21 cellular contexts compared by ENCODE assay signal in the genomic region with DNA sequence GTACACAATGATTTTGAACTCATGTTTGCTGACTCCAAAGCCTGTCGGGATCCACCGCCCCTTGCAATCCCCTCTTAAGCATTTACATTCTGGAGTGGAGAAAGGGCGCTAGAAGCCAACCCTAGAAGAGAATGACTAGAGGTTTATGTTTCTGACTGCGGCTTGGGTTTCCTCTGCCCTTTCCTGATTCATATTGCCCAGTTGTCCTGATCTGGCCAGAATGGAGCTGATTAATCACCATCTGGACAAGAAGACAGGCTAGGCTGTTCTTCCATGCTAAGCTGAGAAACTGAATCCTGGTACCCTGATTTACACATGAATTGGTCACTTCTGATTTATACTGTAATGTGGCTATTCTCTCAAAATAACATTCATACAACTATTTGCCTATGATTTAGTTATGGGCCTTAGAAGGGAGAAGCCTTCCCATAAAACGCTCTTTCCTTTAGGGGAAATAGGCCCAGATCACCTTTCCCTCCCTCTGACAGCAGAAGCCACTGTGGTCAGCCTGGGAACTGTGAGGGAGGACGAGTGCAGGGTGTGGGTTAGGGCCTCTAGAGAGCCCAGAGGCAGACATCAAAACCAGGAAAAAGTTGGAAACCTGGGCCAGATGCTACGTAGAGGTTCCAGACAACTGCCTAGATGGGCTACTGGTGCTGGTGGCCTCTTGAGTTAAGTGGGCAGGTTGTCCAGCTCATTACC.
DNase-seq lines count a peak whose midpoint lies in the region; ATAC-seq and TF ChIP-seq lines count a peak whose summit lies in the region.
"Had no signal": no experiment of that assay in that cellular context is flagged by ENCODE, and none has a peak within 500 bp of the region (broad histone marks: within the 10 kb centered on the region; RNA-seq: fewer than 3 reads in every experiment).

No MANE protein-coding gene starts in this region.

- peak overlapping the region; percentile 86 to 98 (median 96); a peak in 21 of 22 replicates for H3K27ac ChIP-seq in BLaER1 treated with 17β-estradiol and CSF1 and Interleukin-3, amounts not matched to agents 10 nM and 100 nM
- H3K27ac ChIP-seq in GM23248: no peak overlapping the region
- no peak overlapping the region for H3K27ac ChIP-seq in smooth muscle cell (ENCODE audit: low read depth)
- H3K27ac ChIP-seq in heart left ventricle: no peak overlapping the region
- H3K27ac ChIP-seq: brain microvascular endothelial cell, colonic mucosa, hepatocyte, RWPE1, transverse colon had no signal

- H3K4me1 Mint-ChIP-seq in WTC11 (peaks cover 18% of the 10 kb centered on the region), nephron progenitor cell (peaks cover 32% of the 10 kb centered on the region)
- H3K4me1 Mint-ChIP-seq: neural crest cell had no signal

- ATAC-seq in WTC11 (peak; percentile 55), GM18519 (IDR thresholded peaks at IDR 0.05; ENCODE audit: low FRiP score, unreplicated experiment) (no peak), heart left ventricle (no peak)

- in situ Hi-C loops in GM23248 (cut with MboI): no loop called here

- H3K27me3 Mint-ChIP-seq in WTC11 (ENCODE audit: low read depth) (no peaks in the 10 kb centered on the region), nephron progenitor cell (ENCODE audit: low read depth, poor library complexity) (peaks cover 3% of the 10 kb centered on the region)

- H3K9ac ChIP-seq in BLaER1 treated with 17β-estradiol and CSF1 and Interleukin-3, amounts not matched to agents 10 nM and 100 nM: peak overlapping the region; percentile 12 to 85 (median 80); a peak in 20 of 22 replicates
- no peak overlapping the region for H3K9ac ChIP-seq in GM23248
- no peak overlapping the region for H3K9ac ChIP-seq in smooth muscle cell (ENCODE audit: low read depth)

- peaks cover 10% of the 10 kb centered on the region; the same call in 1 of the 2 replicates for H3K36me3 Mint-ChIP-seq in WTC11
- peaks cover 10% of the 10 kb centered on the region for H3K36me3 Mint-ChIP-seq in nephron progenitor cell (ENCODE audit: low read depth)

- DNase-seq in GM23248 (peak; percentile 11), WTC11 (ENCODE audit: low spot score) (no peak), nephron progenitor cell (no peak), smooth muscle cell (lab: John Stamatoyannopoulos, UW; ENCODE audit: unreplicated experiment) (no peak), COLO829 (ENCODE audit: low spot score) (no peak), heart left ventricle (no peak)
- DNase-seq: activated CD8-positive, alpha-beta memory T cell treated with anti-CD3 and anti-CD28 coated beads, Interleukin-2, amount 50 U/mL, for 4 hours; activated effector memory CD4-positive, alpha-beta T cell treated with anti-CD3 and anti-CD28 coated beads, Interleukin-2, amount 50 U/mL, for 16 hours; brain microvascular endothelial cell; colonic mucosa; HCEC 1CT; NCI-H2107; NCI-H524; stimulated activated naive CD4-positive, alpha-beta T cell treated with Interleukin-2 at 50 U/mL for 16 hours; transverse colon had no signal

- POLR2A ChIA-PET in WTC11 (lab: Charles Lee): no interaction called here

- H3K27me3 ChIP-seq in BLaER1 treated with 17β-estradiol and CSF1 and Interleukin-3, amounts not matched to agents 10 nM and 100 nM: no peaks in the 10 kb centered on the region
- H3K27me3 ChIP-seq in GM23248 (replicated peaks; ENCODE audit: insufficient read depth) (no peaks in the 10 kb centered on the region), smooth muscle cell (ENCODE audit: low read depth) (peaks cover 3% of the 10 kb centered on the region), heart left ventricle (no peaks in the 10 kb centered on the region)
- H3K27me3 ChIP-seq: brain microvascular endothelial cell, colonic mucosa, hepatocyte, transverse colon had no signal

- intact Hi-C loops in heart left ventricle (cut with DNase I): no loop called here

- peaks cover 72 to 92% (median 86%) of the 10 kb centered on the region in 10 experiments for H3K4me1 ChIP-seq in BLaER1 treated with 17β-estradiol and CSF1 and Interleukin-3, amounts not matched to agents 10 nM and 100 nM
- H3K4me1 ChIP-seq in GM23248 (ENCODE audit: insufficient read depth) (peaks cover 24% of the 10 kb centered on the region), smooth muscle cell (ENCODE audit: low read depth) (no peaks in the 10 kb centered on the region), heart left ventricle (peaks cover 0 to 47% (median 0%) of the 10 kb centered on the region in 12 donors)
- H3K4me1 ChIP-seq: colonic mucosa, transverse colon had no signal

- no peaks in the 10 kb centered on the region for H3K9me2 ChIP-seq in GM23248 (ENCODE audit: insufficient read depth)

- H3K4me3 ChIP-seq in BLaER1 treated with 17β-estradiol and CSF1 and Interleukin-3, amounts not matched to agents 10 nM and 100 nM: no peak overlapping the region
- H3K4me3 ChIP-seq in GM23248 (no peak overlapping the region), smooth muscle cell (no peak overlapping the region), heart left ventricle (no peak overlapping the region)
- H3K4me3 ChIP-seq: colonic mucosa, hepatocyte, transverse colon had no signal

- H3K27ac Mint-ChIP-seq in WTC11 (no peak overlapping the region), nephron progenitor cell (peak overlapping the region; percentile 84)
- H3K27ac Mint-ChIP-seq: progenitor cell of endocrine pancreas had no signal

- H3K79me2 ChIP-seq in GM23248 (ENCODE audit: insufficient read depth) (no peaks in the 10 kb centered on the region), smooth muscle cell (ENCODE audit: low read depth) (no peaks in the 10 kb centered on the region)
- H3K79me2 ChIP-seq: hepatocyte had no signal

- no peak overlapping the region for H2AFZ ChIP-seq in GM23248
- H2AFZ ChIP-seq in smooth muscle cell (ENCODE audit: low read depth): no peak overlapping the region
- H2AFZ ChIP-seq: hepatocyte had no signal

- 86 to 88% methylated on average over 7 of the region's 7 CpGs for WGBS in GM23248 (ENCODE audit: low coverage in 1 of 2, low lambda C conversion rate in 2 of 2, missing lambda C conversion rate in 2 of 2), 2 experiments
- WGBS in smooth muscle cell (ENCODE audit: low lambda C conversion rate): 93% methylated on average over 7 of the region's 7 CpGs
- WGBS in heart left ventricle, 4 donors: 93 to 96% (median 94%) methylated on average over 7 of the region's 7 CpGs

- no peak for TF ChIP-seq POLR2A in heart left ventricle (IDR thresholded peaks at IDR 0.05)

- no peaks in the 10 kb centered on the region for H3K36me3 ChIP-seq in BLaER1 treated with 17β-estradiol and CSF1 and Interleukin-3, amounts not matched to agents 10 nM and 100 nM
- H3K36me3 ChIP-seq in GM23248 (ENCODE audit: low read depth) (no peaks in the 10 kb centered on the region), smooth muscle cell (ENCODE audit: low read depth) (no peaks in the 10 kb centered on the region), heart left ventricle (no peaks in the 10 kb centered on the region)
- H3K36me3 ChIP-seq: brain microvascular endothelial cell, colonic mucosa, transverse colon had no signal

- no peaks in the 10 kb centered on the region for H4K20me1 ChIP-seq in BLaER1 treated with 17β-estradiol and CSF1 and Interleukin-3, amounts not matched to agents 10 nM and 100 nM
- H4K20me1 ChIP-seq in GM23248 (ENCODE audit: insufficient read depth) (no peaks in the 10 kb centered on the region), smooth muscle cell (ENCODE audit: low read depth) (no peaks in the 10 kb centered on the region)

- H3K4me2 ChIP-seq in BLaER1 treated with 17β-estradiol and CSF1 and Interleukin-3, amounts not matched to agents 10 nM and 100 nM: peak overlapping the region; percentile 73 to 92 (median 84)
- no peak overlapping the region for H3K4me2 ChIP-seq in GM23248 (ENCODE audit: unreplicated experiment)
- no peak overlapping the region for H3K4me2 ChIP-seq in smooth muscle cell
- H3K4me2 ChIP-seq: hepatocyte had no signal

- CTCF ChIA-PET in WTC11 (lab: Charles Lee): no interaction called here

- no peaks in the 10 kb centered on the region for H3F3A ChIP-seq in GM23248 (ENCODE audit: insufficient read depth)
- H3F3A ChIP-seq in smooth muscle cell (ENCODE audit: low read depth): no peaks in the 10 kb centered on the region

- H3K9me3 Mint-ChIP-seq in WTC11: peaks cover 27% of the 10 kb centered on the region
- H3K9me3 Mint-ChIP-seq in nephron progenitor cell: peaks cover 25% of the 10 kb centered on the region

- H3K9me3 ChIP-seq in BLaER1 treated with 17β-estradiol and CSF1 and Interleukin-3, amounts not matched to agents 10 nM and 100 nM (replicated peaks in 1 of 11): peaks cover 0 to 18% (median 11%) of the 10 kb centered on the region in 11 experiments; a peak in 16 of 22 replicates
- no peaks in the 10 kb centered on the region for H3K9me3 ChIP-seq in GM23248 (ENCODE audit: low read depth)
- H3K9me3 ChIP-seq in smooth muscle cell (replicated peaks; ENCODE audit: low read depth): no peaks in the 10 kb centered on the region
- peaks cover 0 to 10% (median 3%) of the 10 kb centered on the region in 12 donors for H3K9me3 ChIP-seq in heart left ventricle
- H3K9me3 ChIP-seq: colonic mucosa, transverse colon had no signal

- TF ChIP-seq CTCF in WTC11 (IDR thresholded peaks at IDR 0.05) (no peak), nephron progenitor cell (IDR thresholded peaks at IDR 0.05) (no peak), smooth muscle cell (IDR thresholded peaks at IDR 0.05; ENCODE audit: borderline replicate concordance, insufficient read depth, poor library complexity, severe bottlenecking) (no peak), heart left ventricle (IDR thresholded peaks at IDR 0.05) (no peak)

- H3K4me3 Mint-ChIP-seq in WTC11: no peak overlapping the region
- H3K4me3 Mint-ChIP-seq in nephron progenitor cell: no peak overlapping the region
- H3K4me3 Mint-ChIP-seq: neural crest cell had no signal

TF ChIP-seq in WTC11, 78 proteins besides CTCF, POLR2A, EP300 and RAD21 (continues in another document):
- no peak for TF ChIP-seq RORB (CRISPR knock-in tag; IDR thresholded peaks at IDR 0.05)
- TF ChIP-seq, protein P1, sequence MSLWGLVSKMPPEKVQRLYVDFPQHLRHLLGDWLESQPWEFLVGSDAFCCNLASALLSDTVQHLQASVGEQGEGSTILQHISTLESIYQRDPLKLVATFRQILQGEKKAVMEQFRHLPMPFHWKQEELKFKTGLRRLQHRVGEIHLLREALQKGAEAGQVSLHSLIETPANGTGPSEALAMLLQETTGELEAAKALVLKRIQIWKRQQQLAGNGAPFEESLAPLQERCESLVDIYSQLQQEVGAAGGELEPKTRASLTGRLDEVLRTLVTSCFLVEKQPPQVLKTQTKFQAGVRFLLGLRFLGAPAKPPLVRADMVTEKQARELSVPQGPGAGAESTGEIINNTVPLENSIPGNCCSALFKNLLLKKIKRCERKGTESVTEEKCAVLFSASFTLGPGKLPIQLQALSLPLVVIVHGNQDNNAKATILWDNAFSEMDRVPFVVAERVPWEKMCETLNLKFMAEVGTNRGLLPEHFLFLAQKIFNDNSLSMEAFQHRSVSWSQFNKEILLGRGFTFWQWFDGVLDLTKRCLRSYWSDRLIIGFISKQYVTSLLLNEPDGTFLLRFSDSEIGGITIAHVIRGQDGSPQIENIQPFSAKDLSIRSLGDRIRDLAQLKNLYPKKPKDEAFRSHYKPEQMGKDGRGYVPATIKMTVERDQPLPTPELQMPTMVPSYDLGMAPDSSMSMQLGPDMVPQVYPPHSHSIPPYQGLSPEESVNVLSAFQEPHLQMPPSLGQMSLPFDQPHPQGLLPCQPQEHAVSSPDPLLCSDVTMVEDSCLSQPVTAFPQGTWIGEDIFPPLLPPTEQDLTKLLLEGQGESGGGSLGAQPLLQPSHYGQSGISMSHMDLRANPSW (CRISPR knock-in tag; conservative IDR thresholded peaks at IDR 0.05; ENCODE audit: low read depth): no peak

Comparison
In these comparisons a context has a peak if more than half of its experiments do, and no peak if none do; other contexts are left out.
1. H3K27ac ChIP-seq: peak in BLaER1 treated with 17β-estradiol and CSF1 and Interleukin-3, amounts not matched to agents 10 nM and 100 nM (11 of 11); none in GM23248 (single experiment), smooth muscle cell (single experiment) and heart left ventricle (0 of 12).
2. H3K4me2 ChIP-seq: peak in BLaER1 treated with 17β-estradiol and CSF1 and Interleukin-3, amounts not matched to agents 10 nM and 100 nM (11 of 11); none in GM23248 (single experiment) and smooth muscle cell (single experiment).
3. H3K9ac ChIP-seq: peak in BLaER1 treated with 17β-estradiol and CSF1 and Interleukin-3, amounts not matched to agents 10 nM and 100 nM (11 of 11); none in GM23248 (single experiment) and smooth muscle cell (single experiment).